In the genomic region with DNA sequence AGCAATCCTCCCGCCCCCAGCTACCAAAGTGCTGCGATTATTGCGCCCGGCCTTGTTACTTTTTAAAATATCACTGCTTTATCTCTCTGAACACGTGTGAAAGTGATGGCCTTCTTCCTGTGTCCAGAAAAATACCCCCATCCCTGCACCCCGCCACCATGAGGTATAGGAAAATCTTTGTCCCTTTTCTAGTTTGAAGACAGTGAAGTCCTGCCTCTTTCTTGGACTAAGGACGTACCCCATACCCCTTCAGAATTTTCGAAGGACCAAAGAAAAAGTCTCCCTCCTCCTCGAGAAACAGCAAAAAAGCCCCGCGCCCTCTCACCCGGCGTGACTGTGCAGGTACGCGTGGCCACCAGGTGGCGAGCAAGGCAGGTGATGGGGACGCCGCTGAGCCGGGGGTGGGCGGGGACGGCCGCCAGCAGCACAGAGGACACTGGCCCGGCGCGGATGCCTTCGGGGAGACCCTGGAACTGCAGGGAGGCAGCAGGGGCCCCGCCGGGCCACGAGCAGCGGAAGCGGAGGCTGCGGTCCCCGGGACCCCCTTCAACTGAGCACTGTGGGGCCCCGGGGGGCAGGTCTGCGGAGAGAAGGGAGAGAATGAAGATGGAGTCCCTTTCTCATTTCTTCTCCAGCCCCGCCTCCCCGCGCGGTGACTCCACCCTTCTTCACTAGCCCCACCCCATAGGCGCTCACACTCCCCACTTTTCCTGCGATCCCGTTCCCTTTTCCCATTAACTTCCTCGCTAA, we compare ENCODE assay signal across 1 cellular context.
TF ChIP-seq lines count a peak whose summit lies in the region.

No MANE protein-coding gene starts in this region.

TF ChIP-seq in K562, 482 proteins besides CTCF, POLR2A, EP300 and RAD21 (continued from another document and continues in another):
- TF ChIP-seq, protein P1, sequence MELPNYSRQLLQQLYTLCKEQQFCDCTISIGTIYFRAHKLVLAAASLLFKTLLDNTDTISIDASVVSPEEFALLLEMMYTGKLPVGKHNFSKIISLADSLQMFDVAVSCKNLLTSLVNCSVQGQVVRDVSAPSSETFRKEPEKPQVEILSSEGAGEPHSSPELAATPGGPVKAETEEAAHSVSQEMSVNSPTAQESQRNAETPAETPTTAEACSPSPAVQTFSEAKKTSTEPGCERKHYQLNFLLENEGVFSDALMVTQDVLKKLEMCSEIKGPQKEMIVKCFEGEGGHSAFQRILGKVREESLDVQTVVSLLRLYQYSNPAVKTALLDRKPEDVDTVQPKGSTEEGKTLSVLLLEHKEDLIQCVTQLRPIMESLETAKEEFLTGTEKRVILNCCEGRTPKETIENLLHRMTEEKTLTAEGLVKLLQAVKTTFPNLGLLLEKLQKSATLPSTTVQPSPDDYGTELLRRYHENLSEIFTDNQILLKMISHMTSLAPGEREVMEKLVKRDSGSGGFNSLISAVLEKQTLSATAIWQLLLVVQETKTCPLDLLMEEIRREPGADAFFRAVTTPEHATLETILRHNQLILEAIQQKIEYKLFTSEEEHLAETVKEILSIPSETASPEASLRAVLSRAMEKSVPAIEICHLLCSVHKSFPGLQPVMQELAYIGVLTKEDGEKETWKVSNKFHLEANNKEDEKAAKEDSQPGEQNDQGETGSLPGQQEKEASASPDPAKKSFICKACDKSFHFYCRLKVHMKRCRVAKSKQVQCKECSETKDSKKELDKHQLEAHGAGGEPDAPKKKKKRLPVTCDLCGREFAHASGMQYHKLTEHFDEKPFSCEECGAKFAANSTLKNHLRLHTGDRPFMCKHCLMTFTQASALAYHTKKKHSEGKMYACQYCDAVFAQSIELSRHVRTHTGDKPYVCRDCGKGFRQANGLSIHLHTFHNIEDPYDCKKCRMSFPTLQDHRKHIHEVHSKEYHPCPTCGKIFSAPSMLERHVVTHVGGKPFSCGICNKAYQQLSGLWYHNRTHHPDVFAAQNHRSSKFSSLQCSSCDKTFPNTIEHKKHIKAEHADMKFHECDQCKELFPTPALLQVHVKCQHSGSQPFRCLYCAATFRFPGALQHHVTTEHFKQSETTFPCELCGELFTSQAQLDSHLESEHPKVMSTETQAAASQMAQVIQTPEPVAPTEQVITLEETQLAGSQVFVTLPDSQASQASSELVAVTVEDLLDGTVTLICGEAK (IDR thresholded peaks at IDR 0.05), result peak; percentile 31; the same call in 1 of the 2 replicates
- TF ChIP-seq, protein P1 (CRISPR knock-in tag; IDR thresholded peaks at IDR 0.05), result no peak
- TF ChIP-seq, protein P2, sequence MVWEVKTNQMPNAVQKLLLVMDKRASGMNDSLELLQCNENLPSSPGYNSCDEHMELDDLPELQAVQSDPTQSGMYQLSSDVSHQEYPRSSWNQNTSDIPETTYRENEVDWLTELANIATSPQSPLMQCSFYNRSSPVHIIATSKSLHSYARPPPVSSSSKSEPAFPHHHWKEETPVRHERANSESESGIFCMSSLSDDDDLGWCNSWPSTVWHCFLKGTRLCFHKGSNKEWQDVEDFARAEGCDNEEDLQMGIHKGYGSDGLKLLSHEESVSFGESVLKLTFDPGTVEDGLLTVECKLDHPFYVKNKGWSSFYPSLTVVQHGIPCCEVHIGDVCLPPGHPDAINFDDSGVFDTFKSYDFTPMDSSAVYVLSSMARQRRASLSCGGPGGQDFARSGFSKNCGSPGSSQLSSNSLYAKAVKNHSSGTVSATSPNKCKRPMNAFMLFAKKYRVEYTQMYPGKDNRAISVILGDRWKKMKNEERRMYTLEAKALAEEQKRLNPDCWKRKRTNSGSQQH (CRISPR knock-in tag; IDR thresholded peaks at IDR 0.05), result no peak
- TF ChIP-seq TRIM28 (IDR thresholded peaks at IDR 0.05), result no peak
- TF ChIP-seq, protein P3, sequence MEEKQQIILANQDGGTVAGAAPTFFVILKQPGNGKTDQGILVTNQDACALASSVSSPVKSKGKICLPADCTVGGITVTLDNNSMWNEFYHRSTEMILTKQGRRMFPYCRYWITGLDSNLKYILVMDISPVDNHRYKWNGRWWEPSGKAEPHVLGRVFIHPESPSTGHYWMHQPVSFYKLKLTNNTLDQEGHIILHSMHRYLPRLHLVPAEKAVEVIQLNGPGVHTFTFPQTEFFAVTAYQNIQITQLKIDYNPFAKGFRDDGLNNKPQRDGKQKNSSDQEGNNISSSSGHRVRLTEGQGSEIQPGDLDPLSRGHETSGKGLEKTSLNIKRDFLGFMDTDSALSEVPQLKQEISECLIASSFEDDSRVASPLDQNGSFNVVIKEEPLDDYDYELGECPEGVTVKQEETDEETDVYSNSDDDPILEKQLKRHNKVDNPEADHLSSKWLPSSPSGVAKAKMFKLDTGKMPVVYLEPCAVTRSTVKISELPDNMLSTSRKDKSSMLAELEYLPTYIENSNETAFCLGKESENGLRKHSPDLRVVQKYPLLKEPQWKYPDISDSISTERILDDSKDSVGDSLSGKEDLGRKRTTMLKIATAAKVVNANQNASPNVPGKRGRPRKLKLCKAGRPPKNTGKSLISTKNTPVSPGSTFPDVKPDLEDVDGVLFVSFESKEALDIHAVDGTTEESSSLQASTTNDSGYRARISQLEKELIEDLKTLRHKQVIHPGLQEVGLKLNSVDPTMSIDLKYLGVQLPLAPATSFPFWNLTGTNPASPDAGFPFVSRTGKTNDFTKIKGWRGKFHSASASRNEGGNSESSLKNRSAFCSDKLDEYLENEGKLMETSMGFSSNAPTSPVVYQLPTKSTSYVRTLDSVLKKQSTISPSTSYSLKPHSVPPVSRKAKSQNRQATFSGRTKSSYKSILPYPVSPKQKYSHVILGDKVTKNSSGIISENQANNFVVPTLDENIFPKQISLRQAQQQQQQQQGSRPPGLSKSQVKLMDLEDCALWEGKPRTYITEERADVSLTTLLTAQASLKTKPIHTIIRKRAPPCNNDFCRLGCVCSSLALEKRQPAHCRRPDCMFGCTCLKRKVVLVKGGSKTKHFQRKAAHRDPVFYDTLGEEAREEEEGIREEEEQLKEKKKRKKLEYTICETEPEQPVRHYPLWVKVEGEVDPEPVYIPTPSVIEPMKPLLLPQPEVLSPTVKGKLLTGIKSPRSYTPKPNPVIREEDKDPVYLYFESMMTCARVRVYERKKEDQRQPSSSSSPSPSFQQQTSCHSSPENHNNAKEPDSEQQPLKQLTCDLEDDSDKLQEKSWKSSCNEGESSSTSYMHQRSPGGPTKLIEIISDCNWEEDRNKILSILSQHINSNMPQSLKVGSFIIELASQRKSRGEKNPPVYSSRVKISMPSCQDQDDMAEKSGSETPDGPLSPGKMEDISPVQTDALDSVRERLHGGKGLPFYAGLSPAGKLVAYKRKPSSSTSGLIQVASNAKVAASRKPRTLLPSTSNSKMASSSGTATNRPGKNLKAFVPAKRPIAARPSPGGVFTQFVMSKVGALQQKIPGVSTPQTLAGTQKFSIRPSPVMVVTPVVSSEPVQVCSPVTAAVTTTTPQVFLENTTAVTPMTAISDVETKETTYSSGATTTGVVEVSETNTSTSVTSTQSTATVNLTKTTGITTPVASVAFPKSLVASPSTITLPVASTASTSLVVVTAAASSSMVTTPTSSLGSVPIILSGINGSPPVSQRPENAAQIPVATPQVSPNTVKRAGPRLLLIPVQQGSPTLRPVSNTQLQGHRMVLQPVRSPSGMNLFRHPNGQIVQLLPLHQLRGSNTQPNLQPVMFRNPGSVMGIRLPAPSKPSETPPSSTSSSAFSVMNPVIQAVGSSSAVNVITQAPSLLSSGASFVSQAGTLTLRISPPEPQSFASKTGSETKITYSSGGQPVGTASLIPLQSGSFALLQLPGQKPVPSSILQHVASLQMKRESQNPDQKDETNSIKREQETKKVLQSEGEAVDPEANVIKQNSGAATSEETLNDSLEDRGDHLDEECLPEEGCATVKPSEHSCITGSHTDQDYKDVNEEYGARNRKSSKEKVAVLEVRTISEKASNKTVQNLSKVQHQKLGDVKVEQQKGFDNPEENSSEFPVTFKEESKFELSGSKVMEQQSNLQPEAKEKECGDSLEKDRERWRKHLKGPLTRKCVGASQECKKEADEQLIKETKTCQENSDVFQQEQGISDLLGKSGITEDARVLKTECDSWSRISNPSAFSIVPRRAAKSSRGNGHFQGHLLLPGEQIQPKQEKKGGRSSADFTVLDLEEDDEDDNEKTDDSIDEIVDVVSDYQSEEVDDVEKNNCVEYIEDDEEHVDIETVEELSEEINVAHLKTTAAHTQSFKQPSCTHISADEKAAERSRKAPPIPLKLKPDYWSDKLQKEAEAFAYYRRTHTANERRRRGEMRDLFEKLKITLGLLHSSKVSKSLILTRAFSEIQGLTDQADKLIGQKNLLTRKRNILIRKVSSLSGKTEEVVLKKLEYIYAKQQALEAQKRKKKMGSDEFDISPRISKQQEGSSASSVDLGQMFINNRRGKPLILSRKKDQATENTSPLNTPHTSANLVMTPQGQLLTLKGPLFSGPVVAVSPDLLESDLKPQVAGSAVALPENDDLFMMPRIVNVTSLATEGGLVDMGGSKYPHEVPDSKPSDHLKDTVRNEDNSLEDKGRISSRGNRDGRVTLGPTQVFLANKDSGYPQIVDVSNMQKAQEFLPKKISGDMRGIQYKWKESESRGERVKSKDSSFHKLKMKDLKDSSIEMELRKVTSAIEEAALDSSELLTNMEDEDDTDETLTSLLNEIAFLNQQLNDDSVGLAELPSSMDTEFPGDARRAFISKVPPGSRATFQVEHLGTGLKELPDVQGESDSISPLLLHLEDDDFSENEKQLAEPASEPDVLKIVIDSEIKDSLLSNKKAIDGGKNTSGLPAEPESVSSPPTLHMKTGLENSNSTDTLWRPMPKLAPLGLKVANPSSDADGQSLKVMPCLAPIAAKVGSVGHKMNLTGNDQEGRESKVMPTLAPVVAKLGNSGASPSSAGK (IDR thresholded peaks at IDR 0.05), result peak; percentile 91
- TF ChIP-seq NR3C1 (CRISPR knock-in tag; IDR thresholded peaks at IDR 0.05), result no peak
- no peak for TF ChIP-seq NFIX (CRISPR knock-in tag; IDR thresholded peaks at IDR 0.05; ENCODE audit: low read depth)
- no peak for TF ChIP-seq ZC3H8 (IDR thresholded peaks at IDR 0.05)
- no peak for TF ChIP-seq PML (IDR thresholded peaks at IDR 0.05; ENCODE audit: low read length)
- TF ChIP-seq STAT5B (CRISPR knock-in tag; IDR thresholded peaks at IDR 0.05), result no peak
- no peak for TF ChIP-seq SAFB (IDR thresholded peaks at IDR 0.05; ENCODE audit: borderline replicate concordance, low read depth, low read length)
- TF ChIP-seq, protein P4, sequence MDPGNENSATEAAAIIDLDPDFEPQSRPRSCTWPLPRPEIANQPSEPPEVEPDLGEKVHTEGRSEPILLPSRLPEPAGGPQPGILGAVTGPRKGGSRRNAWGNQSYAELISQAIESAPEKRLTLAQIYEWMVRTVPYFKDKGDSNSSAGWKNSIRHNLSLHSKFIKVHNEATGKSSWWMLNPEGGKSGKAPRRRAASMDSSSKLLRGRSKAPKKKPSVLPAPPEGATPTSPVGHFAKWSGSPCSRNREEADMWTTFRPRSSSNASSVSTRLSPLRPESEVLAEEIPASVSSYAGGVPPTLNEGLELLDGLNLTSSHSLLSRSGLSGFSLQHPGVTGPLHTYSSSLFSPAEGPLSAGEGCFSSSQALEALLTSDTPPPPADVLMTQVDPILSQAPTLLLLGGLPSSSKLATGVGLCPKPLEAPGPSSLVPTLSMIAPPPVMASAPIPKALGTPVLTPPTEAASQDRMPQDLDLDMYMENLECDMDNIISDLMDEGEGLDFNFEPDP (CRISPR knock-in tag; IDR thresholded peaks at IDR 0.05), result no peak
- TF ChIP-seq TAF15 (IDR thresholded peaks at IDR 0.05; ENCODE audit: low read depth, low read length), result no peak
- no peak for TF ChIP-seq CHD1 (IDR thresholded peaks at IDR 0.05; ENCODE audit: low read length)
- TF ChIP-seq, protein P5, sequence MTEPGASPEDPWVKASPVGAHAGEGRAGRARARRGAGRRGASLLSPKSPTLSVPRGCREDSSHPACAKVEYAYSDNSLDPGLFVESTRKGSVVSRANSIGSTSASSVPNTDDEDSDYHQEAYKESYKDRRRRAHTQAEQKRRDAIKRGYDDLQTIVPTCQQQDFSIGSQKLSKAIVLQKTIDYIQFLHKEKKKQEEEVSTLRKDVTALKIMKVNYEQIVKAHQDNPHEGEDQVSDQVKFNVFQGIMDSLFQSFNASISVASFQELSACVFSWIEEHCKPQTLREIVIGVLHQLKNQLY (CRISPR knock-in tag; conservative IDR thresholded peaks at IDR 0.05), result no peak
- TF ChIP-seq XRCC4 (IDR thresholded peaks at IDR 0.05; ENCODE audit: extremely low read depth, insufficient read depth, insufficient read length), result no peak
- no peak for TF ChIP-seq CHD2 (IDR thresholded peaks at IDR 0.05; ENCODE audit: low read depth, low read length)
- TF ChIP-seq NFYB (IDR thresholded peaks at IDR 0.05; ENCODE audit: extremely low read depth, insufficient read length), result no peak
- no peak; the same call in 1 of the 2 replicates for TF ChIP-seq TAL1 (IDR thresholded peaks at IDR 0.05)
- TF ChIP-seq, protein P6, sequence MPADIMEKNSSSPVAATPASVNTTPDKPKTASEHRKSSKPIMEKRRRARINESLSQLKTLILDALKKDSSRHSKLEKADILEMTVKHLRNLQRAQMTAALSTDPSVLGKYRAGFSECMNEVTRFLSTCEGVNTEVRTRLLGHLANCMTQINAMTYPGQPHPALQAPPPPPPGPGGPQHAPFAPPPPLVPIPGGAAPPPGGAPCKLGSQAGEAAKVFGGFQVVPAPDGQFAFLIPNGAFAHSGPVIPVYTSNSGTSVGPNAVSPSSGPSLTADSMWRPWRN (IDR thresholded peaks at IDR 0.05; ENCODE audit: low read depth), result no peak
- no peak for TF ChIP-seq HNRNPH1 (optimal IDR thresholded peaks at IDR 0.05; ENCODE audit: low read depth, low read length)
- no peak for TF ChIP-seq ZNF124 (CRISPR knock-in tag; IDR thresholded peaks at IDR 0.05)
- no peak for TF ChIP-seq PTRF (tag; IDR thresholded peaks at IDR 0.05)
- TF ChIP-seq ZNF77 (CRISPR knock-in tag; IDR thresholded peaks at IDR 0.05), result no peak
- TF ChIP-seq ARID1B (IDR thresholded peaks at IDR 0.05), result peak; percentile 61
- no peak for TF ChIP-seq PHF20 (IDR thresholded peaks at IDR 0.05; ENCODE audit: partially characterized antibody)
- TF ChIP-seq TRIM24 (IDR thresholded peaks at IDR 0.05), result peak in 1 of 2 experiments; percentile 53; a peak in 1 of 4 replicates
- TF ChIP-seq NCOA1 (IDR thresholded peaks at IDR 0.05; ENCODE audit: low read depth), result no peak
- no peak for TF ChIP-seq ERF (CRISPR knock-in tag; IDR thresholded peaks at IDR 0.05)
